In genomic region chr7:18541189-18541870, GRCh38 we compare ENCODE assay signal across 8 cellular contexts. TPM values are rescaled to one million over a fixed set of nuclear protein-coding genes. Genes with fewer than 3 reads are reported as not detected.
DNase-seq lines count a peak whose midpoint lies in the region; ATAC-seq and TF ChIP-seq lines count a peak whose summit lies in the region.

No MANE protein-coding gene starts in this region.

- peak overlapping the region in 1 of 2 donors; percentile 61 for H3K27ac ChIP-seq in right atrium auricular region
- no peak overlapping the region for H3K27ac ChIP-seq in left lung
- H3K27ac ChIP-seq in aorta (ENCODE audit: low read depth in 1 of 2, low read length in 2 of 2): peak overlapping the region in 1 of 2 donors; percentile 21

- no peak overlapping the region for H3K4me3 ChIP-seq in right atrium auricular region
- no peak overlapping the region for H3K4me3 ChIP-seq in left lung
- peak overlapping the region in 1 of 2 donors; percentile 15 for H3K4me3 ChIP-seq in aorta (ENCODE audit: low read length in 2 of 2)

- DNase-seq in Right ventricle myocardium inferior (ENCODE audit: missing footprints) (peak; percentile 54), right atrium auricular region (ENCODE audit: low spot score) (no peak), cerebellum (ENCODE audit: low spot score) (peak; percentile 65), left lung (peak in 1 of 2 donors; percentile 39), aorta (peak; percentile 82 to 84), SKM-1 treated with dmso at 0.1 percent for 144 hours (lab: John Stamatoyannopoulos, UW; ENCODE audit: unreplicated experiment) (no peak), OCI-M2 (lab: John Stamatoyannopoulos, UW; ENCODE audit: unreplicated experiment) (no peak)

- H3K27me3 ChIP-seq in right atrium auricular region (no peaks in the 10 kb centered on the region), left lung (no peaks in the 10 kb centered on the region), aorta (ENCODE audit: control insufficient read depth in 1 of 2, insufficient read depth in 2 of 2, low read length in 1 of 2) (no peaks in the 10 kb centered on the region)

- H3K4me1 ChIP-seq in right atrium auricular region: peaks cover 0 to 20% of the 10 kb centered on the region in 2 donors
- peaks cover 0 to 4% of the 10 kb centered on the region in 2 donors for H3K4me1 ChIP-seq in left lung
- no peaks in the 10 kb centered on the region for H3K4me1 ChIP-seq in aorta (ENCODE audit: control insufficient read depth in 1 of 2, insufficient read depth in 2 of 2, low read length in 2 of 2)

- H3K36me3 ChIP-seq in right atrium auricular region (no peaks in the 10 kb centered on the region), left lung (no peaks in the 10 kb centered on the region), aorta (ENCODE audit: control insufficient read depth in 1 of 2, insufficient read depth in 2 of 2, low read length in 1 of 2) (no peaks in the 10 kb centered on the region)

- intact Hi-C loops in Right ventricle myocardium inferior (cut with DNase I) (loop anchor here (5.0 kb wide), 1 partner anchor 44 kb away; the partner anchor contains the start of gene HDAC9), left lung (cut with DNase I) (no loop called here), aorta (cut with DNase I) (no loop called here)

- WGBS in aorta, 2 donors: 4 to 7% methylated on average over 4 of the region's 4 CpGs

- TF ChIP-seq CTCF in right atrium auricular region (IDR thresholded peaks at IDR 0.05) (no peak), left lung (IDR thresholded peaks at IDR 0.05) (no peak)

- H3K9me3 ChIP-seq in right atrium auricular region (no peaks in the 10 kb centered on the region), left lung (no peaks in the 10 kb centered on the region), aorta (ENCODE audit: control insufficient read depth, low read length) (no peaks in the 10 kb centered on the region)

- ATAC-seq in Right ventricle myocardium inferior (peak; percentile 62), left lung (peak; percentile 72), aorta (ENCODE audit: low FRiP score) (peak; percentile 64), GM19328 (IDR thresholded peaks at IDR 0.05; ENCODE audit: unreplicated experiment) (no peak)

RNA-seq across cellular contexts. Expression of gene HDAC9, which starts 45.8 kb away (rescaled TPM):
- 25.3 TPM for total RNA-seq in Right ventricle myocardium inferior
- total RNA-seq in right atrium auricular region: 10 to 100 TPM; 16.6 to 28.0 TPM
- 62.0 TPM for total RNA-seq in cerebellum
- 10 to 100 TPM in 1 of 2 donors, 1 to 10 TPM in 1; 9.7 to 13.2 TPM for total RNA-seq in left lung
- 100 to 1,000 TPM in 1 of 2 donors, 10 to 100 TPM in 1; 51.4 to 122 TPM for total RNA-seq in aorta
- 10 to 100 TPM in 1 of 2 donors, 1 to 10 TPM in 1; 9.1 to 11.0 TPM for polyA plus RNA-seq in aorta

Comparison
In these comparisons a context has a peak if more than half of its experiments do, and no peak if none do; other contexts are left out.
1. DNase-seq: peak in Right ventricle myocardium inferior (single experiment), cerebellum (single experiment) and aorta (2 of 2); none in right atrium auricular region (single experiment), SKM-1 treated with dmso at 0.1 percent for 144 hours (single experiment) and OCI-M2 (single experiment).